32 cellular contexts compared by ENCODE assay signal in the genomic region with DNA sequence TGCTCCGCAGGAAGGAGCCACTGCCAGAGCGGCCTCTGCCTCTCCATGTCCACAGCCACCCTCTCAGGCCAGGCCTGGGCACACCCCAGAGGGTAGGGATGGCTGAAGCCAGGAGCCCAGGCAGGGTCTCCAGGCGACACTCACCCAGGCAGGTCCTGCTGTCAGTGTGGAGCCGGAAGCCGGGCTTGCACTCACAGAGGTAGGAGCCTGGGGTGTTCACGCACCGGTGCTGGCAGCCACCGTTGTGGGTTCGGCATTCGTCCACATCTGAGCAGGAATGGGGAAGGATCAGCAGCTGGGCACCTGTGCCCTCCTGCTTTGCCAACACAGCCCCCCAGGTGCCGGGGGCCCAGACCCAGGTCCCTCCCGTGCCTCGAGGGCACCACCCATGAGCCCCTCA.
"Had no signal": no experiment of that assay in that cellular context is flagged by ENCODE, and none has a peak within 500 bp of the region (broad histone marks: within the 10 kb centered on the region; RNA-seq: fewer than 3 reads in every experiment).

No MANE protein-coding gene starts in this region.

- H3K27ac ChIP-seq: Peyer's patch, VCaP had no signal

- H3K27me3 ChIP-seq: MG63, Peyer's patch had no signal

- ATAC-seq: activated CD8-positive, alpha-beta memory T cell treated with anti-CD3 and anti-CD28 coated beads, Interleukin-2, amount 10 ng/mL, durations not matched to agents 7 days and 5 days; activated naive CD8-positive, alpha-beta T cell treated with anti-CD3 and anti-CD28 coated beads, Interleukin-2, amount 50 U/mL, for 24 hours; PC-3 had no signal

- H3K9me3 ChIP-seq: MG63, Peyer's patch had no signal

- H3K4me3 ChIP-seq: MG63, Peyer's patch had no signal

- DNase-seq: activated CD4-positive, alpha-beta memory T cell treated with anti-CD3 and anti-CD28 coated beads, Interleukin-2, amount 10 ng/mL, durations not matched to agents 7 days and 5 days; activated CD4-positive, alpha-beta T cell treated with anti-CD3 and anti-CD28 coated beads for 1 hour; activated CD4-positive, alpha-beta T cell treated with anti-CD3 and anti-CD28 coated beads for 48 hours; activated CD4-positive, CD25-positive, alpha-beta regulatory T cell; activated CD8-positive, alpha-beta memory T cell treated with anti-CD3 and anti-CD28 coated beads for 24 hours; activated CD8-positive, alpha-beta memory T cell treated with anti-CD3 and anti-CD28 coated beads, Interleukin-2, amount 10 ng/mL, durations not matched to agents 7 days and 5 days; activated CD8-positive, alpha-beta memory T cell treated with anti-CD3 and anti-CD28 coated beads, Interleukin-2, amount 50 U/mL, for 48 hours; activated effector memory CD4-positive, alpha-beta T cell treated with Interleukin-2 at 50 U/mL for 16 hours; activated naive CD4-positive, alpha-beta T cell treated with anti-CD3 and anti-CD28 coated beads, Interleukin-2, amount 10 ng/mL, durations not matched to agents 7 days and 5 days; activated naive CD8-positive, alpha-beta T cell treated with anti-CD3 and anti-CD28 coated beads, Interleukin-2, amount 50 U/mL, for 24 hours; activated T-cell treated with anti-CD3 and anti-CD28 coated beads, Interleukin-2, amount 50 U/mL, for 48 hours; anterior cingulate cortex; Kasumi-1; MG63; NCI-H1092; NCI-H1436 treated with DMSO at 0.1 percent for 48 hours; NCI-H1694 treated with DMSO at 0.1 percent for 48 hours; NCI-H2029 treated with DMSO at 0.1 percent for 48 hours; NCI-H2107; NCI-H2171; NCI-H510A; NCI-H526; NCI-H748 treated with DMSO at 0.1 percent for 48 hours; NK-92 treated with Interleukin-12 subunit alpha and Interleukin-12 subunit beta, amount 100 ng/mL, for 24 hours; PC-3; Peyer's patch; Right ventricle myocardium superior; SW 1271; T-helper 1 cell; T-helper 2 cell; T-helper 9 cell had no signal

- H3K36me3 ChIP-seq: Peyer's patch had no signal
